In the genomic region with DNA sequence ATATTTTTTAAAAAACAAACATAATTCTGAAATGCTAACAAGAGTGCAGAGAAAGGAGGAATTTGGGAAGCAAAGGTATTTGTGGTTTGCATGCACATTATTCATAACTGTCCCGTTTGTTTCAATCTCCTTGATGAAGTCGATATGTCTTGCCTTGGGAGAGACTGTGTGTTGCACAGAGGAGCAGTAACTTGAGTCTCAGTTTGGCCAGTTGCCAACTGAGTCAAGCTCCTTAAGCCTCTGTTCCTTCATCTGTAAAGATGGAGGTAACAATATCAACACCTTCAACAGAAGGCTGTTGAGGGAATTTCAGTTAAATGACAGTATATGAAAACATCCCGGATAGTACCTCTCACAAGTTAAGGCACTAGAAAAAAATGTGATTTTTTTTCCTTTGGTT, we compare ENCODE assay signal across 14 cellular contexts.
DNase-seq lines count a peak whose midpoint lies in the region; ATAC-seq and TF ChIP-seq lines count a peak whose summit lies in the region.
"Had no signal": no experiment of that assay in that cellular context is flagged by ENCODE, and none has a peak within 500 bp of the region (broad histone marks: within the 10 kb centered on the region; RNA-seq: fewer than 3 reads in every experiment).

No MANE protein-coding gene starts in this region.

- H3K9me2 ChIP-seq in OCI-LY7 (ENCODE audit: insufficient read depth, low read length), result no peaks in the 10 kb centered on the region

- peak overlapping the region; percentile 74; the same call in 1 of the 2 replicates for H2AFZ ChIP-seq in OCI-LY7 (ENCODE audit: low read length)

- peak; percentile 53 for DNase-seq in NCI-H2029 (lab: John Stamatoyannopoulos, UW)
- no peak for DNase-seq in NCI-H2029 treated with DMSO at 0.1 percent for 48 hours (lab: John Stamatoyannopoulos, UW)
- no peak for DNase-seq in OCI-LY7 (ENCODE audit: low spot score)
- peak; percentile 8 to 45 for DNase-seq in erythroblast (lab: John Stamatoyannopoulos, UW)
- DNase-seq in stomach, result peak; percentile 40
- DNase-seq in COLO668 (lab: John Stamatoyannopoulos, UW; ENCODE audit: unreplicated experiment), result no peak
- DNase-seq in NCI-H1694 treated with DMSO at 0.1 percent for 48 hours (lab: John Stamatoyannopoulos, UW), result no peak
- DNase-seq in left lung, result no peak
- DNase-seq: activated CD4-positive, alpha-beta T cell treated with anti-CD3 and anti-CD28 coated beads, Interleukin-2, amount 50 U/mL, for 48 hours; endodermal cell; NCI-H774; spleen; T-helper 1 cell had no signal

- H3K27ac ChIP-seq in OCI-LY7 (ENCODE audit: low read depth, low read length, poor library complexity, severe bottlenecking), result no peak overlapping the region
- peak overlapping the region in 1 of 5 donors; percentile 27 for H3K27ac ChIP-seq in stomach
- no peak overlapping the region for H3K27ac ChIP-seq in left lung
- H3K27ac ChIP-seq: spleen had no signal

- no peaks in the 10 kb centered on the region for H3K27me3 ChIP-seq in stomach
- no peaks in the 10 kb centered on the region for H3K27me3 ChIP-seq in left lung
- H3K27me3 ChIP-seq: spleen had no signal

- H4K20me1 ChIP-seq in OCI-LY7 (ENCODE audit: insufficient read depth, low read length), result no peaks in the 10 kb centered on the region

- POLR2A ChIA-PET in OCI-LY7 (lab: Charles Lee), result interaction anchor here (1.0 to 1.1 kb wide), 2 partner anchors 38 to 139 kb away, joined by 3 read pairs; no protein-coding TSS in a partner anchor

- H3K4me1 ChIP-seq in OCI-LY7 (ENCODE audit: insufficient read depth, low read length, poor library complexity, severe bottlenecking) (peaks cover 14% of the 10 kb centered on the region), stomach (peaks cover 0 to 8% (median 2%) of the 10 kb centered on the region in 4 donors), left lung (no peaks in the 10 kb centered on the region)
- H3K4me1 ChIP-seq: spleen had no signal

- TF ChIP-seq POLR2A in erythroblast (IDR thresholded peaks at IDR 0.05; ENCODE audit: low read length), result no peak
- no peak for TF ChIP-seq POLR2A in stomach (IDR thresholded peaks at IDR 0.05)

- TF ChIP-seq CTCF in OCI-LY7 (conservative IDR thresholded peaks at IDR 0.05; ENCODE audit: low read length), result no peak
- no peak for TF ChIP-seq CTCF in stomach (IDR thresholded peaks at IDR 0.05)
- no peak for TF ChIP-seq CTCF in left lung (IDR thresholded peaks at IDR 0.05)

- H3K4me2 ChIP-seq in OCI-LY7 (ENCODE audit: low read length), result no peak overlapping the region

- H3K79me2 ChIP-seq in OCI-LY7 (ENCODE audit: insufficient read depth, low read depth, low read length), result no peaks in the 10 kb centered on the region

- 33 to 45% (median 40%) methylated on average over 3 of the region's 3 CpGs for WGBS in stomach, 5 donors

- CTCF ChIA-PET in OCI-LY7 (lab: Charles Lee; ENCODE audit: unreplicated experiment), result no interaction called here

- no peak for TF ChIP-seq EP300 in stomach (IDR thresholded peaks at IDR 0.05)

- H3K4me3 ChIP-seq in OCI-LY7 (ENCODE audit: low read depth, low read length, poor library complexity, severe bottlenecking), result no peak overlapping the region
- no peak overlapping the region for H3K4me3 ChIP-seq in stomach
- H3K4me3 ChIP-seq in left lung, result no peak overlapping the region
- H3K4me3 ChIP-seq: spleen had no signal

- no peak for ATAC-seq in left lung
- ATAC-seq: natural killer cell treated with Interleukin-12 subunit alpha and Interleukin-12 subunit beta and Interleukin-15 and Interleukin-18, amount 100 ng/mL, for 72 hours had no signal

- H3K9me3 ChIP-seq in OCI-LY7 (ENCODE audit: low read length) (no peaks in the 10 kb centered on the region), stomach (no peaks in the 10 kb centered on the region), left lung (no peaks in the 10 kb centered on the region)
- H3K9me3 ChIP-seq: spleen had no signal

- intact Hi-C loops in OCI-LY7 (cut with micrococcal nuclease; ENCODE audit: unreplicated experiment) (no loop called here), stomach (cut with DNase I; ENCODE audit: low total_unique reads) (no loop called here), left lung (cut with DNase I) (no loop called here)

- H3K36me3 ChIP-seq in OCI-LY7 (ENCODE audit: insufficient read depth, low read length) (no peaks in the 10 kb centered on the region), stomach (no peaks in the 10 kb centered on the region), left lung (no peaks in the 10 kb centered on the region)
- H3K36me3 ChIP-seq: spleen had no signal

- no TSS peak for BruUV-seq in OCI-LY7 (replicated peaks; lab: Mats Ljungman, UMichigan)

Comparison
In these comparisons a context has a peak if more than half of its experiments do, and no peak if none do; other contexts are left out.
1. DNase-seq: peak in NCI-H2029 (single experiment), erythroblast (2 of 2) and stomach (single experiment); none in NCI-H2029 treated with DMSO at 0.1 percent for 48 hours (single experiment), OCI-LY7 (single experiment), COLO668 (single experiment), NCI-H1694 treated with DMSO at 0.1 percent for 48 hours (single experiment) and left lung (0 of 2).